Comparison of ENCODE assay signal across 31 cellular contexts in genomic region chr11:15773024-15773423, GRCh38.
"Had no signal": no experiment of that assay in that cellular context is flagged by ENCODE, and none has a peak within 500 bp of the region (broad histone marks: within the 10 kb centered on the region; RNA-seq: fewer than 3 reads in every experiment).

No MANE protein-coding gene starts in this region.

- H3K4me1 ChIP-seq: breast epithelium had no signal

- H3K9me3 Mint-ChIP-seq: activated CD4-positive, alpha-beta T cell treated with anti-CD3 and anti-CD28 coated beads, Interleukin-2, amount 10 ng/mL, durations not matched to agents 7 days and 5 days; activated naive CD4-positive, alpha-beta T cell treated with anti-CD3 and anti-CD28 coated beads, Interleukin-2, amount 50 U/mL, for 24 hours; activated naive CD8-positive, alpha-beta T cell treated with anti-CD3 and anti-CD28 coated beads, Interleukin-2, amount 10 ng/mL, durations not matched to agents 7 days and 5 days; activated T-cell treated with anti-CD3 and anti-CD28 coated beads, Interleukin-2, amount 50 U/mL, for 24 hours; activated T-helper 2 cell treated with anti-CD3 and anti-CD28 coated beads, Interferon-gamma antibody, Interleukin-2, Interleukin-4, amounts not matched to agents 10 μg/mL and 5 μg/mL and 100 μg/mL, durations not matched to agents 14 hours and 24 hours and 36 hours; T-helper 1 cell treated with Interleukin-12 subunit alpha and Interleukin-12 subunit beta and Interleukin-4 antibody, amounts not matched to agents 30 μg/mL and 1 μg/mL, for 36 hours; T-helper 2 cell treated with Interferon-gamma antibody and Interleukin-4, amounts not matched to agents 5 μg/mL and 100 μg/mL, for 36 hours had no signal

- H3K4me1 Mint-ChIP-seq: activated CD4-positive, alpha-beta T cell treated with anti-CD3 and anti-CD28 coated beads for 36 hours; activated CD4-positive, alpha-beta T cell treated with anti-CD3 and anti-CD28 coated beads, Interleukin-2, amount 10 ng/mL, durations not matched to agents 7 days and 5 days; activated naive CD4-positive, alpha-beta T cell treated with anti-CD3 and anti-CD28 coated beads, Interleukin-2, amount 50 U/mL, for 24 hours; activated naive CD8-positive, alpha-beta T cell treated with anti-CD3 and anti-CD28 coated beads, Interleukin-2, amount 10 ng/mL, durations not matched to agents 7 days and 5 days had no signal

- H3K4me3 ChIP-seq: ascending aorta, breast epithelium, K562 had no signal

- H3K36me3 Mint-ChIP-seq: activated naive CD4-positive, alpha-beta T cell treated with anti-CD3 and anti-CD28 coated beads, Interleukin-2, amount 50 U/mL, for 24 hours; activated naive CD8-positive, alpha-beta T cell treated with anti-CD3 and anti-CD28 coated beads, Interleukin-2, amount 10 ng/mL, durations not matched to agents 7 days and 5 days; WTC11 had no signal

- H3K27me3 ChIP-seq: ascending aorta, breast epithelium had no signal

- H3K9me3 ChIP-seq: ascending aorta, breast epithelium had no signal

- FAIRE-seq: K562, RCC 7860, TTC549 had no signal

- H3K27ac Mint-ChIP-seq: activated CD4-positive, alpha-beta T cell treated with anti-CD3 and anti-CD28 coated beads for 36 hours; activated CD4-positive, alpha-beta T cell treated with anti-CD3 and anti-CD28 coated beads, Interleukin-2, amount 10 ng/mL, durations not matched to agents 7 days and 5 days; activated CD8-positive, alpha-beta T cell treated with anti-CD3 and anti-CD28 coated beads, Interleukin-2, amount 10 ng/mL, durations not matched to agents 7 days and 5 days; activated naive CD4-positive, alpha-beta T cell treated with anti-CD3 and anti-CD28 coated beads, Interleukin-2, amount 50 U/mL, for 24 hours; activated naive CD8-positive, alpha-beta T cell treated with anti-CD3 and anti-CD28 coated beads, Interleukin-2, amount 10 ng/mL, durations not matched to agents 7 days and 5 days; activated T-cell treated with anti-CD3 and anti-CD28 coated beads, Interleukin-2, amount 50 U/mL, for 24 hours; activated T-helper 2 cell treated with anti-CD3 and anti-CD28 coated beads, Interferon-gamma antibody, Interleukin-2, Interleukin-4, amounts not matched to agents 10 μg/mL and 5 μg/mL and 100 μg/mL, durations not matched to agents 14 hours and 24 hours and 36 hours; T-helper 1 cell treated with Interleukin-12 subunit alpha and Interleukin-12 subunit beta and Interleukin-4 antibody, amounts not matched to agents 30 μg/mL and 1 μg/mL, for 36 hours; T-helper 2 cell treated with Interferon-gamma antibody and Interleukin-4, amounts not matched to agents 5 μg/mL and 100 μg/mL, for 36 hours; WTC11 had no signal

- DNase-seq: activated CD4-positive, alpha-beta T cell treated with anti-CD3 and anti-CD28 coated beads for 36 hours; activated CD4-positive, alpha-beta T cell treated with anti-CD3 and anti-CD28 coated beads, Interleukin-2, amount 10 ng/mL, durations not matched to agents 7 days and 5 days; activated CD4-positive, alpha-beta T cell treated with anti-CD3 and anti-CD28 coated beads, Interleukin-2, amount 50 U/mL, for 48 hours; activated CD8-positive, alpha-beta T cell treated with anti-CD3 and anti-CD28 coated beads, Interleukin-2, amount 10 ng/mL, durations not matched to agents 7 days and 5 days; activated gamma-delta T cell; activated naive CD4-positive, alpha-beta T cell treated with Interleukin-2 at 50 U/mL for 16 hours; activated naive CD8-positive, alpha-beta T cell treated with anti-CD3 and anti-CD28 coated beads, Interleukin-2, amount 10 ng/mL, durations not matched to agents 7 days and 5 days; activated T-cell treated with anti-CD3 and anti-CD28 coated beads, Interleukin-2, amount 50 U/mL, for 24 hours; amygdala; MV-4-11; NCI-H1092; NCI-H1436 treated with DMSO at 0.1 percent for 48 hours; NCI-H1694 treated with DMSO at 0.1 percent for 48 hours; NCI-H2029 treated with DMSO at 0.1 percent for 48 hours; NCI-H2107; NCI-H2171; NCI-H510A treated with DMSO at 0.1 percent for 48 hours; NCI-H526 treated with DMSO at 0.1 percent for 48 hours; NK-92 treated with Interleukin-12 subunit alpha and Interleukin-12 subunit beta, amount 100 ng/mL, for 24 hours; PC-3; Right ventricle myocardium superior had no signal

- H3K27me3 Mint-ChIP-seq: activated CD4-positive, alpha-beta T cell treated with anti-CD3 and anti-CD28 coated beads for 36 hours; activated CD4-positive, alpha-beta T cell treated with anti-CD3 and anti-CD28 coated beads, Interleukin-2, amount 10 ng/mL, durations not matched to agents 7 days and 5 days; activated naive CD4-positive, alpha-beta T cell treated with anti-CD3 and anti-CD28 coated beads, Interleukin-2, amount 50 U/mL, for 24 hours; activated naive CD8-positive, alpha-beta T cell treated with anti-CD3 and anti-CD28 coated beads, Interleukin-2, amount 10 ng/mL, durations not matched to agents 7 days and 5 days had no signal

- H3K36me3 ChIP-seq: ascending aorta, breast epithelium had no signal

- H3K4me3 Mint-ChIP-seq: activated CD4-positive, alpha-beta T cell treated with anti-CD3 and anti-CD28 coated beads for 36 hours; activated CD4-positive, alpha-beta T cell treated with anti-CD3 and anti-CD28 coated beads, Interleukin-2, amount 10 ng/mL, durations not matched to agents 7 days and 5 days; activated CD8-positive, alpha-beta T cell treated with anti-CD3 and anti-CD28 coated beads, Interleukin-2, amount 10 ng/mL, durations not matched to agents 7 days and 5 days; activated naive CD4-positive, alpha-beta T cell treated with anti-CD3 and anti-CD28 coated beads, Interleukin-2, amount 50 U/mL, for 24 hours; activated naive CD8-positive, alpha-beta T cell treated with anti-CD3 and anti-CD28 coated beads, Interleukin-2, amount 10 ng/mL, durations not matched to agents 7 days and 5 days; activated T-cell treated with anti-CD3 and anti-CD28 coated beads, Interleukin-2, amount 50 U/mL, for 24 hours; T-helper 1 cell treated with Interleukin-12 subunit alpha and Interleukin-12 subunit beta and Interleukin-4 antibody, amounts not matched to agents 30 μg/mL and 1 μg/mL, for 36 hours; T-helper 2 cell treated with Interferon-gamma antibody and Interleukin-4, amounts not matched to agents 5 μg/mL and 100 μg/mL, for 36 hours; WTC11 had no signal
